Comparison of ENCODE assay signal across 1 cellular context in the genomic region with DNA sequence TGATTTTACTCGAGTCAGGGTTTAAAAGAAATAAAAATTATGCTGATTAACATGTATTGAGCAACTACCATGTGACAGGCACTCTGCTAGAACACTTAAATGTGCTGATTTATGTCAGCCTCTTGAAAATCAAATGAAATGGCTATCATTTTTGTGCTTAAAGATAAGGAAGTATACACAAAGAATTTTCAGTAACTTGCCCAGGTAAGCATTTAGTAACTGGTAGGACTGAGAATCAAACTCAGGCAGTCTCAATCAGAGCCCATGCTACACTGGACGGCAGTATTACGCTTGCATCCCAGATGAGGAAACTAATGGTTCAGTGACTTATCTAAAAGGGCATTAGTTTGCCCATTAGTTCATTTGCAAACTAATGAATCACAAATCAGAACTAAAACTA.
TF ChIP-seq lines count a peak whose summit lies in the region.

No MANE protein-coding gene starts in this region.

TF ChIP-seq in WTC11, 78 proteins besides CTCF, POLR2A, EP300 and RAD21 (continued from another document):
- TF ChIP-seq, protein P1, sequence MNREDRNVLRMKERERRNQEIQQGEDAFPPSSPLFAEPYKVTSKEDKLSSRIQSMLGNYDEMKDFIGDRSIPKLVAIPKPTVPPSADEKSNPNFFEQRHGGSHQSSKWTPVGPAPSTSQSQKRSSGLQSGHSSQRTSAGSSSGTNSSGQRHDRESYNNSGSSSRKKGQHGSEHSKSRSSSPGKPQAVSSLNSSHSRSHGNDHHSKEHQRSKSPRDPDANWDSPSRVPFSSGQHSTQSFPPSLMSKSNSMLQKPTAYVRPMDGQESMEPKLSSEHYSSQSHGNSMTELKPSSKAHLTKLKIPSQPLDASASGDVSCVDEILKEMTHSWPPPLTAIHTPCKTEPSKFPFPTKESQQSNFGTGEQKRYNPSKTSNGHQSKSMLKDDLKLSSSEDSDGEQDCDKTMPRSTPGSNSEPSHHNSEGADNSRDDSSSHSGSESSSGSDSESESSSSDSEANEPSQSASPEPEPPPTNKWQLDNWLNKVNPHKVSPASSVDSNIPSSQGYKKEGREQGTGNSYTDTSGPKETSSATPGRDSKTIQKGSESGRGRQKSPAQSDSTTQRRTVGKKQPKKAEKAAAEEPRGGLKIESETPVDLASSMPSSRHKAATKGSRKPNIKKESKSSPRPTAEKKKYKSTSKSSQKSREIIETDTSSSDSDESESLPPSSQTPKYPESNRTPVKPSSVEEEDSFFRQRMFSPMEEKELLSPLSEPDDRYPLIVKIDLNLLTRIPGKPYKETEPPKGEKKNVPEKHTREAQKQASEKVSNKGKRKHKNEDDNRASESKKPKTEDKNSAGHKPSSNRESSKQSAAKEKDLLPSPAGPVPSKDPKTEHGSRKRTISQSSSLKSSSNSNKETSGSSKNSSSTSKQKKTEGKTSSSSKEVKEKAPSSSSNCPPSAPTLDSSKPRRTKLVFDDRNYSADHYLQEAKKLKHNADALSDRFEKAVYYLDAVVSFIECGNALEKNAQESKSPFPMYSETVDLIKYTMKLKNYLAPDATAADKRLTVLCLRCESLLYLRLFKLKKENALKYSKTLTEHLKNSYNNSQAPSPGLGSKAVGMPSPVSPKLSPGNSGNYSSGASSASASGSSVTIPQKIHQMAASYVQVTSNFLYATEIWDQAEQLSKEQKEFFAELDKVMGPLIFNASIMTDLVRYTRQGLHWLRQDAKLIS (CRISPR knock-in tag; IDR thresholded peaks at IDR 0.05; ENCODE audit: borderline replicate concordance), result no peak
- no peak for TF ChIP-seq CREB1 (CRISPR knock-in tag; IDR thresholded peaks at IDR 0.05)
- no peak for TF ChIP-seq ZNF512 (CRISPR knock-in tag; IDR thresholded peaks at IDR 0.05; ENCODE audit: borderline replicate concordance)
